ENCODE assay signal across 1 cellular context in genomic region chr5:50767588-50767987, GRCh38.
TF ChIP-seq lines count a peak whose summit lies in the region.

No MANE protein-coding gene starts in this region.

TF ChIP-seq in HepG2, 621 proteins besides CTCF, POLR2A, EP300 and RAD21 (continued from another document):
- TF ChIP-seq KAT2B (IDR thresholded peaks at IDR 0.05; ENCODE audit: borderline replicate concordance, low read depth, low read length) (no peak), PRDM4 (CRISPR knock-in tag; IDR thresholded peaks at IDR 0.05; ENCODE audit: borderline replicate concordance) (no peak), CENPT (CRISPR knock-in tag; IDR thresholded peaks at IDR 0.05; ENCODE audit: low read depth) (no peak)
